ENCODE assay signal across 1 cellular context in genomic region chr10:73911553-73912004, GRCh38.
TF ChIP-seq lines count a peak whose summit lies in the region.

No MANE protein-coding gene starts in this region.

TF ChIP-seq in HepG2, 621 proteins besides CTCF, POLR2A, EP300 and RAD21:
- TF ChIP-seq SMC3 (IDR thresholded peaks at IDR 0.05; ENCODE audit: low read length) (no peak), HNRNPL (IDR thresholded peaks at IDR 0.05; ENCODE audit: low read depth, low read length) (0 out of 2 replicates have a peak, but pooled peaks have one; percentile 26)
